ENCODE assay signal across 16 cellular contexts in the genomic region with DNA sequence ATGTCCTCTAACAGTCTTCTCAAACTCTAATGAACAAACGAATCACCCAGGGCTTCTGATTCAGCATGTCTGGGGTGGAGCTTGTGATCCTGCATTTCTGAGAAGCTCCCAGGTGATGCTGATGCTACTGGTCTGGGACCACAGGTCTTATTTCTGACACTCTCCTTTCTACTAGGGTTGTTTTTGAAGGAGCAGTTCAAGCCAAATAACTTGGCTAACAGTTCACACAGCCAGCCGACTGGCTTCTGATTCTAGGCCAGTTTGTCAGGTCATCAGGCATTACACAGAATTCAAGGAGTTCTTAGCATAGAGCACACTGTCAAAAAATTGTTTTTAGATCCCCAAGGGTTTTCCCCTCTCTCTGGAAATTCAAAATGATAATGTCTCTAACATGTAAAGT.
DNase-seq lines count a peak whose midpoint lies in the region; ATAC-seq and TF ChIP-seq lines count a peak whose summit lies in the region.
"Had no signal": no experiment of that assay in that cellular context is flagged by ENCODE, and none has a peak within 500 bp of the region (broad histone marks: within the 10 kb centered on the region; RNA-seq: fewer than 3 reads in every experiment).

No MANE protein-coding gene starts in this region.

- intact Hi-C loops in Right ventricle myocardium inferior (cut with DNase I): no loop called here
- intact Hi-C loops in thyroid gland (cut with DNase I): no loop called here

- no peaks in the 10 kb centered on the region for H3K36me3 ChIP-seq in right atrium auricular region
- H3K36me3 ChIP-seq in thyroid gland: no peaks in the 10 kb centered on the region

- DNase-seq in Right ventricle myocardium inferior (ENCODE audit: missing footprints): no peak
- DNase-seq in right atrium auricular region (ENCODE audit: low spot score): no peak
- no peak for DNase-seq in foreskin keratinocyte
- DNase-seq in left lobe of liver (ENCODE audit: low spot score): no peak
- peak; percentile 50 to 66 for DNase-seq in thyroid gland
- DNase-seq in NCI-H128 (lab: John Stamatoyannopoulos, UW; ENCODE audit: unreplicated experiment): no peak
- DNase-seq: Caco-2; CD4-positive, alpha-beta T cell; GDM1; HCEC 1CT; NCI-H1105 treated with DMSO at 0.1 percent for 48 hours; NCI-H1694 treated with DMSO at 0.1 percent for 48 hours; NCI-H748 treated with DMSO at 0.1 percent for 48 hours; SHP77 treated with DMSO at 0.1 percent for 48 hours had no signal

- H3K4me1 ChIP-seq in right atrium auricular region (peaks cover 0 to 18% of the 10 kb centered on the region in 2 donors), foreskin keratinocyte (peaks cover 10% of the 10 kb centered on the region), thyroid gland (peaks cover 6 to 12% of the 10 kb centered on the region in 2 donors)
- H3K4me1 ChIP-seq: Caco-2 had no signal

- WGBS in thyroid gland, 2 donors: 24 to 25% methylated on average over 2 of the region's 2 CpGs

- H3K27me3 ChIP-seq in right atrium auricular region (no peaks in the 10 kb centered on the region), foreskin keratinocyte (no peaks in the 10 kb centered on the region), thyroid gland (no peaks in the 10 kb centered on the region)

- H3K27ac ChIP-seq in right atrium auricular region (no peak overlapping the region), foreskin keratinocyte (no peak overlapping the region), thyroid gland (peak overlapping the region in 1 of 3 donors; percentile 6)

- TF ChIP-seq POLR2A in thyroid gland (IDR thresholded peaks at IDR 0.05): no peak

- ATAC-seq in Right ventricle myocardium inferior (peak; percentile 31), foreskin keratinocyte (peak; percentile 25), left lobe of liver (peak; percentile 51), HG03571 (IDR thresholded peaks at IDR 0.05; ENCODE audit: unreplicated experiment) (no peak)
- ATAC-seq: K562 had no signal

- H3K4me3 ChIP-seq in right atrium auricular region: no peak overlapping the region
- no peak overlapping the region for H3K4me3 ChIP-seq in thyroid gland (replicated peaks in 1 of 3)
- H3K4me3 ChIP-seq: K562 had no signal

- TF ChIP-seq CTCF in right atrium auricular region (IDR thresholded peaks at IDR 0.05) (no peak), foreskin keratinocyte (conservative IDR thresholded peaks at IDR 0.05) (no peak), thyroid gland (IDR thresholded peaks at IDR 0.05) (no peak)

- no peaks in the 10 kb centered on the region for H3K9me3 ChIP-seq in right atrium auricular region
- H3K9me3 ChIP-seq in thyroid gland: no peaks in the 10 kb centered on the region
- H3K9me3 ChIP-seq: Caco-2 had no signal

Comparison
In these comparisons a context has a peak if more than half of its experiments do, and no peak if none do; other contexts are left out.
1. DNase-seq: peak in thyroid gland (2 of 2); none in Right ventricle myocardium inferior (single experiment), right atrium auricular region (single experiment), foreskin keratinocyte (0 of 2), left lobe of liver (single experiment) and NCI-H128 (single experiment).